In the genomic region with DNA sequence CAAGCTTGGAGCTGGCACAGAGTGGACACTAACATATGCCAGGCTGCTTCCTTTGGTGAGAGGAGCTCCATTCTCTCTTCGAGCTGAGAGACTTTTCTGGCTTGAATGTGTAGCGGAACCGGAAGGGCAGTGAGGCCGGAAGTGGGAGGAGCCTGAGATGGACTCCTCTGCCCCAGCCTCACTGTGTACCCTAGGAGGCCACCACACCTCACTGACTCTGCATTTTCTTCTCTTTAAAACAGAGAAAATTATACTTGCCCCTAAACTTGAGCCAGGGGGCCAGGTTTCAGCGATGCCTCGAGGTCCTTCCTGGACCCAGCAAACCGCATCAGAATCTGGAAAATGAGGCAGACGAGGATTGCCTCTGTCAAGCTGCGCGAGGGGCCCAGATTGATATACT, we compare ENCODE assay signal across 2 cellular contexts.
TF ChIP-seq lines count a peak whose summit lies in the region.

No MANE protein-coding gene starts in this region.

TF ChIP-seq in HepG2, 621 proteins besides CTCF, POLR2A, EP300 and RAD21:
- peak; percentile 50 for TF ChIP-seq GABPB1 (CRISPR knock-in tag; IDR thresholded peaks at IDR 0.05)
- peak; percentile 46 for TF ChIP-seq GABPA (IDR thresholded peaks at IDR 0.05; ENCODE audit: low read depth, low read length)
- TF ChIP-seq GABPA (CRISPR knock-in tag; IDR thresholded peaks at IDR 0.05; ENCODE audit: low read depth): peak; percentile 61
- TF ChIP-seq ZNF557 (CRISPR knock-in tag; IDR thresholded peaks at IDR 0.05): no peak
TF ChIP-seq in HepG2: peak in this region for 2.

TF ChIP-seq in H1, 55 proteins besides CTCF, POLR2A, EP300 and RAD21:
- TF ChIP-seq BACH1 (IDR thresholded peaks at IDR 0.05; ENCODE audit: low read length) (no peak), HDAC2 (IDR thresholded peaks at IDR 0.05; ENCODE audit: borderline replicate concordance in 1 of 2, low read depth in 2 of 2, low read length in 2 of 2) (no peak), GABPA (IDR thresholded peaks at IDR 0.05; ENCODE audit: borderline replicate concordance, insufficient read depth, low read length) (no peak)
- TF ChIP-seq, protein P1, sequence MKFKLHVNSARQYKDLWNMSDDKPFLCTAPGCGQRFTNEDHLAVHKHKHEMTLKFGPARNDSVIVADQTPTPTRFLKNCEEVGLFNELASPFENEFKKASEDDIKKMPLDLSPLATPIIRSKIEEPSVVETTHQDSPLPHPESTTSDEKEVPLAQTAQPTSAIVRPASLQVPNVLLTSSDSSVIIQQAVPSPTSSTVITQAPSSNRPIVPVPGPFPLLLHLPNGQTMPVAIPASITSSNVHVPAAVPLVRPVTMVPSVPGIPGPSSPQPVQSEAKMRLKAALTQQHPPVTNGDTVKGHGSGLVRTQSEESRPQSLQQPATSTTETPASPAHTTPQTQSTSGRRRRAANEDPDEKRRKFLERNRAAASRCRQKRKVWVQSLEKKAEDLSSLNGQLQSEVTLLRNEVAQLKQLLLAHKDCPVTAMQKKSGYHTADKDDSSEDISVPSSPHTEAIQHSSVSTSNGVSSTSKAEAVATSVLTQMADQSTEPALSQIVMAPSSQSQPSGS (IDR thresholded peaks at IDR 0.05; ENCODE audit: low read length): no peak
- TF ChIP-seq, protein P2, sequence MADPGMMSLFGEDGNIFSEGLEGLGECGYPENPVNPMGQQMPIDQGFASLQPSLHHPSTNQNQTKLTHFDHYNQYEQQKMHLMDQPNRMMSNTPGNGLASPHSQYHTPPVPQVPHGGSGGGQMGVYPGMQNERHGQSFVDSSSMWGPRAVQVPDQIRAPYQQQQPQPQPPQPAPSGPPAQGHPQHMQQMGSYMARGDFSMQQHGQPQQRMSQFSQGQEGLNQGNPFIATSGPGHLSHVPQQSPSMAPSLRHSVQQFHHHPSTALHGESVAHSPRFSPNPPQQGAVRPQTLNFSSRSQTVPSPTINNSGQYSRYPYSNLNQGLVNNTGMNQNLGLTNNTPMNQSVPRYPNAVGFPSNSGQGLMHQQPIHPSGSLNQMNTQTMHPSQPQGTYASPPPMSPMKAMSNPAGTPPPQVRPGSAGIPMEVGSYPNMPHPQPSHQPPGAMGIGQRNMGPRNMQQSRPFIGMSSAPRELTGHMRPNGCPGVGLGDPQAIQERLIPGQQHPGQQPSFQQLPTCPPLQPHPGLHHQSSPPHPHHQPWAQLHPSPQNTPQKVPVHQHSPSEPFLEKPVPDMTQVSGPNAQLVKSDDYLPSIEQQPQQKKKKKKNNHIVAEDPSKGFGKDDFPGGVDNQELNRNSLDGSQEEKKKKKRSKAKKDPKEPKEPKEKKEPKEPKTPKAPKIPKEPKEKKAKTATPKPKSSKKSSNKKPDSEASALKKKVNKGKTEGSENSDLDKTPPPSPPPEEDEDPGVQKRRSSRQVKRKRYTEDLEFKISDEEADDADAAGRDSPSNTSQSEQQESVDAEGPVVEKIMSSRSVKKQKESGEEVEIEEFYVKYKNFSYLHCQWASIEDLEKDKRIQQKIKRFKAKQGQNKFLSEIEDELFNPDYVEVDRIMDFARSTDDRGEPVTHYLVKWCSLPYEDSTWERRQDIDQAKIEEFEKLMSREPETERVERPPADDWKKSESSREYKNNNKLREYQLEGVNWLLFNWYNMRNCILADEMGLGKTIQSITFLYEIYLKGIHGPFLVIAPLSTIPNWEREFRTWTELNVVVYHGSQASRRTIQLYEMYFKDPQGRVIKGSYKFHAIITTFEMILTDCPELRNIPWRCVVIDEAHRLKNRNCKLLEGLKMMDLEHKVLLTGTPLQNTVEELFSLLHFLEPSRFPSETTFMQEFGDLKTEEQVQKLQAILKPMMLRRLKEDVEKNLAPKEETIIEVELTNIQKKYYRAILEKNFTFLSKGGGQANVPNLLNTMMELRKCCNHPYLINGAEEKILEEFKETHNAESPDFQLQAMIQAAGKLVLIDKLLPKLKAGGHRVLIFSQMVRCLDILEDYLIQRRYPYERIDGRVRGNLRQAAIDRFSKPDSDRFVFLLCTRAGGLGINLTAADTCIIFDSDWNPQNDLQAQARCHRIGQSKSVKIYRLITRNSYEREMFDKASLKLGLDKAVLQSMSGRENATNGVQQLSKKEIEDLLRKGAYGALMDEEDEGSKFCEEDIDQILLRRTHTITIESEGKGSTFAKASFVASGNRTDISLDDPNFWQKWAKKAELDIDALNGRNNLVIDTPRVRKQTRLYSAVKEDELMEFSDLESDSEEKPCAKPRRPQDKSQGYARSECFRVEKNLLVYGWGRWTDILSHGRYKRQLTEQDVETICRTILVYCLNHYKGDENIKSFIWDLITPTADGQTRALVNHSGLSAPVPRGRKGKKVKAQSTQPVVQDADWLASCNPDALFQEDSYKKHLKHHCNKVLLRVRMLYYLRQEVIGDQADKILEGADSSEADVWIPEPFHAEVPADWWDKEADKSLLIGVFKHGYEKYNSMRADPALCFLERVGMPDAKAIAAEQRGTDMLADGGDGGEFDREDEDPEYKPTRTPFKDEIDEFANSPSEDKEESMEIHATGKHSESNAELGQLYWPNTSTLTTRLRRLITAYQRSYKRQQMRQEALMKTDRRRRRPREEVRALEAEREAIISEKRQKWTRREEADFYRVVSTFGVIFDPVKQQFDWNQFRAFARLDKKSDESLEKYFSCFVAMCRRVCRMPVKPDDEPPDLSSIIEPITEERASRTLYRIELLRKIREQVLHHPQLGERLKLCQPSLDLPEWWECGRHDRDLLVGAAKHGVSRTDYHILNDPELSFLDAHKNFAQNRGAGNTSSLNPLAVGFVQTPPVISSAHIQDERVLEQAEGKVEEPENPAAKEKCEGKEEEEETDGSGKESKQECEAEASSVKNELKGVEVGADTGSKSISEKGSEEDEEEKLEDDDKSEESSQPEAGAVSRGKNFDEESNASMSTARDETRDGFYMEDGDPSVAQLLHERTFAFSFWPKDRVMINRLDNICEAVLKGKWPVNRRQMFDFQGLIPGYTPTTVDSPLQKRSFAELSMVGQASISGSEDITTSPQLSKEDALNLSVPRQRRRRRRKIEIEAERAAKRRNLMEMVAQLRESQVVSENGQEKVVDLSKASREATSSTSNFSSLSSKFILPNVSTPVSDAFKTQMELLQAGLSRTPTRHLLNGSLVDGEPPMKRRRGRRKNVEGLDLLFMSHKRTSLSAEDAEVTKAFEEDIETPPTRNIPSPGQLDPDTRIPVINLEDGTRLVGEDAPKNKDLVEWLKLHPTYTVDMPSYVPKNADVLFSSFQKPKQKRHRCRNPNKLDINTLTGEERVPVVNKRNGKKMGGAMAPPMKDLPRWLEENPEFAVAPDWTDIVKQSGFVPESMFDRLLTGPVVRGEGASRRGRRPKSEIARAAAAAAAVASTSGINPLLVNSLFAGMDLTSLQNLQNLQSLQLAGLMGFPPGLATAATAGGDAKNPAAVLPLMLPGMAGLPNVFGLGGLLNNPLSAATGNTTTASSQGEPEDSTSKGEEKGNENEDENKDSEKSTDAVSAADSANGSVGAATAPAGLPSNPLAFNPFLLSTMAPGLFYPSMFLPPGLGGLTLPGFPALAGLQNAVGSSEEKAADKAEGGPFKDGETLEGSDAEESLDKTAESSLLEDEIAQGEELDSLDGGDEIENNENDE (IDR thresholded peaks at IDR 0.05; ENCODE audit: insufficient replicate concordance, low read length): no peak
